9 cellular contexts compared by ENCODE assay signal in the genomic region with DNA sequence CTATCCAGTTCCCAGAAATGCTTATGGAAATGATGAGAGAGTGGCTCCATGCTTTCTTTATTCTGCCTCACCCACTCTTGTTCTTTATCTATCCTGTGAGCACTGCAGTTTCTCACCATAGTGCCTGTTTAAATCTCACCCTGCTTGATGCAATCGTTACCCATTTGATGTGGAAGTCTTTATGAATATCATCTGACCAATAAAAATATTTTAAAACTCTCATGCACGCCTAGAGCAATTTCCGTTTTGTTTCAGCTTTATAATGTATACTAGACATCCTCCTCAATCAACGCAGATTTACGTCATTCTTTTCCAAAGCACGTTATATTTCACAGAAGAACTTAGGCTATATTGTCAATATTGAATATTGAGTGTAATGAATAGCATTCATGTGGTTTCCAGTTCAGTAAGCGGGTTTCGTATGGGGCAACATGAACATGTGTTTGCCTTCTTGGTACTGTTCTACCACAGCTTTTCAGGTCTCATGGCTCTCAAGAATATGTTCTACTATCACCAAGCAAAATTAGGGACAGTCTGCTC. TPM values are rescaled to one million over a fixed set of nuclear protein-coding genes. Genes with fewer than 3 reads are reported as not detected.
"Had no signal": no experiment of that assay in that cellular context is flagged by ENCODE, and none has a peak within 500 bp of the region (broad histone marks: within the 10 kb centered on the region; RNA-seq: fewer than 3 reads in every experiment).

No MANE protein-coding gene starts in this region.

- FAIRE-seq: H54, K562 had no signal

- H3K4me3 Mint-ChIP-seq: HFFc6 had no signal

- H3K36me3 ChIP-seq: HAP-1 had no signal

- H3K4me3 ChIP-seq: GM23248, HAP-1, K562 had no signal

- ATAC-seq: HCT116, K562 had no signal

- H2AFZ ChIP-seq: GM23248 had no signal

- H3K9me3 ChIP-seq: HAP-1 had no signal

- H3K9me3 Mint-ChIP-seq: HFFc6 had no signal

- H3K27ac Mint-ChIP-seq: HFFc6 had no signal

- H3K27ac ChIP-seq: GM23248, HL-60 had no signal

- DNase-seq: GM23248, GOT3, HFFc6, IMR-90 had no signal

- H3K9ac ChIP-seq: GM23248 had no signal

RNA-seq across cellular contexts. Expression of gene GPM6A, which starts 32.9 kb away (rescaled TPM):
- total RNA-seq: GM23248, HFFc6, IMR-90, K562 had no signal
- polyA plus RNA-seq: GM23248, IMR-90, K562 had no signal
